ENCODE assay signal across 1 cellular context in the genomic region with DNA sequence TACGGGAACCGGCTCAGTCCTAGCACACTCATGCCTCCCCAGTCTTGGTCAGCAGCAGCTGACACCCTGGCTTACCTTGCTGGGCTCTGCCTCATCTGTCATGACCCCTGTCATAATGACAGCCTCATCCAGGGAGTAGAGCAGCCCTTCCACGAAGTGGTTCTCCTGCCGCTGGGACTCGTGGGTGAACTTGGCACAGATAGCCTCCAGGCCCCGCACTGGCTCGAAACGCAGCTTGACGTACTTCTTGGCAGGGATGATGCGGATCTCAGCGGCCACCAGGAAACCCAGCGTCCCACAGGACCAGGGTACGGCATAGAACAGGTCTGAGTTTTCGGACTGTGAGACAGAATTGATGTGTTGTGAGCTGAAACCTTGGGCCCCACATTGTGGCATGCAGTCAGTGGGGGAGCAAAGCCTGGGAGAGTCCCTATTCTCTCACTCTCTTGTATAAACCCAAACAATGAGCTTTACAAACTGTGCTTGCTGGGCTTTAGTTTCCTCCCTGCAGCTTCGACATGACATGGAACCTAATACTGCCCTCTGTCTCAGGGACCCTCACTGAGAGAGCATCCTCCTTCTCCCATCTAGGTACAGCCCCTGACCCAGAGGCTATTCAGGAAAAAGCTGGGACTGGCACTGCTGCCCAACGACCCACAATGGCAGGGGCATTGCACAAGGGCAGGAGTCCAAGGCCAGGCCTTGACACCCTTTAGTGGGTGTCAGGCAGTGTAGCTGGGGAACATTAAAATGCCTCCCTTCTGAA.
TF ChIP-seq lines count a peak whose summit lies in the region.

No MANE protein-coding gene starts in this region.

TF ChIP-seq in HepG2, 621 proteins besides CTCF, POLR2A, EP300 and RAD21 (continued from another document):
- TF ChIP-seq, protein P1, sequence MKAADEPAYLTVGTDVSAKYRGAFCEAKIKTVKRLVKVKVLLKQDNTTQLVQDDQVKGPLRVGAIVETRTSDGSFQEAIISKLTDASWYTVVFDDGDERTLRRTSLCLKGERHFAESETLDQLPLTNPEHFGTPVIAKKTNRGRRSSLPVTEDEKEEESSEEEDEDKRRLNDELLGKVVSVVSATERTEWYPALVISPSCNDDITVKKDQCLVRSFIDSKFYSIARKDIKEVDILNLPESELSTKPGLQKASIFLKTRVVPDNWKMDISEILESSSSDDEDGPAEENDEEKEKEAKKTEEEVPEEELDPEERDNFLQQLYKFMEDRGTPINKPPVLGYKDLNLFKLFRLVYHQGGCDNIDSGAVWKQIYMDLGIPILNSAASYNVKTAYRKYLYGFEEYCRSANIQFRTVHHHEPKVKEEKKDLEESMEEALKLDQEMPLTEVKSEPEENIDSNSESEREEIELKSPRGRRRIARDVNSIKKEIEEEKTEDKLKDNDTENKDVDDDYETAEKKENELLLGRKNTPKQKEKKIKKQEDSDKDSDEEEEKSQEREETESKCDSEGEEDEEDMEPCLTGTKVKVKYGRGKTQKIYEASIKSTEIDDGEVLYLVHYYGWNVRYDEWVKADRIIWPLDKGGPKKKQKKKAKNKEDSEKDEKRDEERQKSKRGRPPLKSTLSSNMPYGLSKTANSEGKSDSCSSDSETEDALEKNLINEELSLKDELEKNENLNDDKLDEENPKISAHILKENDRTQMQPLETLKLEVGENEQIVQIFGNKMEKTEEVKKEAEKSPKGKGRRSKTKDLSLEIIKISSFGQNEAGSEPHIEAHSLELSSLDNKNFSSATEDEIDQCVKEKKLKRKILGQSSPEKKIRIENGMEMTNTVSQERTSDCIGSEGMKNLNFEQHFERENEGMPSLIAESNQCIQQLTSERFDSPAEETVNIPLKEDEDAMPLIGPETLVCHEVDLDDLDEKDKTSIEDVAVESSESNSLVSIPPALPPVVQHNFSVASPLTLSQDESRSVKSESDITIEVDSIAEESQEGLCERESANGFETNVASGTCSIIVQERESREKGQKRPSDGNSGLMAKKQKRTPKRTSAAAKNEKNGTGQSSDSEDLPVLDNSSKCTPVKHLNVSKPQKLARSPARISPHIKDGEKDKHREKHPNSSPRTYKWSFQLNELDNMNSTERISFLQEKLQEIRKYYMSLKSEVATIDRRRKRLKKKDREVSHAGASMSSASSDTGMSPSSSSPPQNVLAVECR (CRISPR knock-in tag; IDR thresholded peaks at IDR 0.05; ENCODE audit: borderline replicate concordance) = peak; percentile 14; the same call in 1 of the 2 replicates
- TF ChIP-seq, protein P2, sequence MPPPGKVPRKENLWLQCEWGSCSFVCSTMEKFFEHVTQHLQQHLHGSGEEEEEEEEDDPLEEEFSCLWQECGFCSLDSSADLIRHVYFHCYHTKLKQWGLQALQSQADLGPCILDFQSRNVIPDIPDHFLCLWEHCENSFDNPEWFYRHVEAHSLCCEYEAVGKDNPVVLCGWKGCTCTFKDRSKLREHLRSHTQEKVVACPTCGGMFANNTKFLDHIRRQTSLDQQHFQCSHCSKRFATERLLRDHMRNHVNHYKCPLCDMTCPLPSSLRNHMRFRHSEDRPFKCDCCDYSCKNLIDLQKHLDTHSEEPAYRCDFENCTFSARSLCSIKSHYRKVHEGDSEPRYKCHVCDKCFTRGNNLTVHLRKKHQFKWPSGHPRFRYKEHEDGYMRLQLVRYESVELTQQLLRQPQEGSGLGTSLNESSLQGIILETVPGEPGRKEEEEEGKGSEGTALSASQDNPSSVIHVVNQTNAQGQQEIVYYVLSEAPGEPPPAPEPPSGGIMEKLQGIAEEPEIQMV (CRISPR knock-in tag; IDR thresholded peaks at IDR 0.05; ENCODE audit: low read depth) = no peak
- TF ChIP-seq ZNF790 (CRISPR knock-in tag; IDR thresholded peaks at IDR 0.05; ENCODE audit: borderline replicate concordance) (no peak), ZNF607 (CRISPR knock-in tag; IDR thresholded peaks at IDR 0.05; ENCODE audit: borderline replicate concordance) (no peak), ZSCAN25 (CRISPR knock-in tag; IDR thresholded peaks at IDR 0.05) (no peak), SRSF9 (IDR thresholded peaks at IDR 0.05; ENCODE audit: borderline replicate concordance, insufficient read depth, low read depth, low read length, poor library complexity, severe bottlenecking) (no peak)
TF ChIP-seq in HepG2: peak in this region for 19.
